8 cellular contexts compared by ENCODE assay signal in the genomic region with DNA sequence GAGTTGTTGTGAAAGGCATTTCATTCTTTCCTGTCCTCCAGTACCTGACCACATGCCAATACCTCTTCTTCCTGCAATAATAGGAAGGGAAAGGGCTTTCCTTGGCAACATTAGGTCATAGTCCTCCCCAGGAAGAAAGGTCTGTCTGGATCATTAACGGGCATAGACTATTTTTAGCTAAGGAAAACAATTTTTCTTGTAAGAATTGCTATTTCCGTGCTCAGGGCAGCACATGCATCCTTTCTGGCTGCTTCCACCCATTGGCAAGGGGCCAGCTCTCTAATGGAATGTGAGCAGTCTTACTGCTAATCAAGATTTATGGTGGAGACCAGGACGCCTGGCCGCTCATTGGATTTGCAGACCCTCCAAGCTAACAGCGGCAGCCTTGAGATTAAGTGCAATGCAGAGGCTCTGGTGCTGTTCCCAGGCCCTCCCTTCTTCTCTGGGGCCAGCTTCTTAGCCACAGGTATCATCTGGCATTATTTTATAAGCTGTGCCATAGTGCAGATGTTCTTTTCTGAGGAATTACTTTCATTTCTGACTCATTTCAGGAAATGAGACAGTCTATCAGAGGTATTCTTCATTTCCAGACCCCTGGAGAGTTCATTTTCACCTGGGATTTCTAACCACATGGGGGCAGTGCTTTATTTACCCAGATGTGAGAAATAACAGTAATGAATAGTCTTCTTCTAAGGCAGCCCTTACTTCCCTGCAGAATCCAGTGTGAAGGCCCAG. TPM values are rescaled to one million over a fixed set of nuclear protein-coding genes. Genes with fewer than 3 reads are reported as not detected.
DNase-seq lines count a peak whose midpoint lies in the region; ATAC-seq, FAIRE-seq and TF ChIP-seq lines count a peak whose summit lies in the region.

No MANE protein-coding gene starts in this region.

- POLR2A ChIA-PET in CD4-positive, alpha-beta T cell (lab: Charles Lee), result no interaction called here

- intact Hi-C loops in CD4-positive, alpha-beta T cell (cut with DNase I, micrococcal nuclease), result no loop called here

- H3K36me3 Mint-ChIP-seq in CD4-positive, alpha-beta T cell (ENCODE audit: low read depth), result peaks cover 10% of the 10 kb centered on the region

- H3K36me3 ChIP-seq in subcutaneous abdominal adipose tissue (ENCODE audit: control insufficient read depth in 5 of 5, insufficient read depth in 5 of 5, low read length in 5 of 5), result no peaks in the 10 kb centered on the region

- H3K4me1 ChIP-seq in subcutaneous abdominal adipose tissue (ENCODE audit: control insufficient read depth in 5 of 5, insufficient read depth in 5 of 5, low read length in 5 of 5), result peaks cover 7 to 59% (median 48%) of the 10 kb centered on the region in 5 donors

- FAIRE-seq in D721Med (lab: Jason Lieb, UNC) (no peak), H54 (lab: Jason Lieb, UNC) (peak; percentile 94)

- CTCF ChIA-PET in CD4-positive, alpha-beta T cell (lab: Charles Lee), result interaction anchor here (0.7 kb wide), 1 partner anchor 70 kb away, joined by 3 read pairs; no protein-coding TSS in a partner anchor

- H3K9ac ChIP-seq in subcutaneous abdominal adipose tissue (ENCODE audit: low read length in 5 of 5), result peak overlapping the region in 3 of 5 donors; percentile 22 to 52 (median 32)

- no peak overlapping the region for H3K4me3 Mint-ChIP-seq in CD4-positive, alpha-beta T cell

- TF ChIP-seq POLR2A in H54 (IDR thresholded peaks at IDR 0.05; ENCODE audit: low read depth, low read length), result no peak

- H3K4me1 Mint-ChIP-seq in CD4-positive, alpha-beta T cell (ENCODE audit: low read depth), result peaks cover 30% of the 10 kb centered on the region

- H3K9me3 ChIP-seq in subcutaneous abdominal adipose tissue (ENCODE audit: control insufficient read depth in 5 of 5, low read length in 5 of 5), result no peaks in the 10 kb centered on the region
- no peaks in the 10 kb centered on the region for H3K9me3 ChIP-seq in CD4-positive, alpha-beta T cell (ENCODE audit: control insufficient read depth, low read length)

- peak overlapping the region; percentile 82 for H3K27ac ChIP-seq in subcutaneous abdominal adipose tissue (ENCODE audit: low read depth, low read length)
- no peak overlapping the region for H3K27ac ChIP-seq in CD4-positive, alpha-beta T cell (ENCODE audit: low read depth, low read length)

- DNase-seq in D721Med (ENCODE audit: insufficient read length, low spot score) (no peak), H54 (ENCODE audit: insufficient read length, low spot score) (peak; percentile 24), NCI-H1930 (lab: John Stamatoyannopoulos, UW) (peak; percentile 64 to 88), amniotic stem cell (lab: John Stamatoyannopoulos, UW) (peak; percentile 29), iPS-NIHi7 (ENCODE audit: extremely low spot score) (peak; percentile 33), middle frontal gyrus (ENCODE audit: extremely low spot score, low spot score) (no peak)
- no peak for DNase-seq in CD4-positive, alpha-beta T cell

- no peaks in the 10 kb centered on the region for H3K27me3 Mint-ChIP-seq in CD4-positive, alpha-beta T cell

- H3K4me3 ChIP-seq in subcutaneous abdominal adipose tissue (ENCODE audit: low read depth in 1 of 5, low read length in 5 of 5), result peak overlapping the region in 4 of 5 donors; percentile 9 to 44 (median 31)

- H3K27me3 ChIP-seq in subcutaneous abdominal adipose tissue (ENCODE audit: control insufficient read depth in 5 of 5, insufficient read depth in 4 of 5, low read length in 5 of 5), result no peaks in the 10 kb centered on the region
- H3K27me3 ChIP-seq in CD4-positive, alpha-beta T cell (ENCODE audit: control insufficient read depth, insufficient read depth, low read length), result no peaks in the 10 kb centered on the region

- peak; percentile 49 for TF ChIP-seq CTCF in D721Med (IDR thresholded peaks at IDR 0.05; ENCODE audit: insufficient read depth, missing control alignments)
- TF ChIP-seq CTCF in CD4-positive, alpha-beta T cell (IDR thresholded peaks at IDR 0.05), result no peak

- H3K27ac Mint-ChIP-seq in CD4-positive, alpha-beta T cell, result no peak overlapping the region

- no peak for ATAC-seq in CD4-positive, alpha-beta T cell (ENCODE audit: poor library complexity)

- H3K9me3 Mint-ChIP-seq in CD4-positive, alpha-beta T cell, result no peaks in the 10 kb centered on the region

RNA-seq across cellular contexts. Expression of gene ANO6, which starts 52.9 kb away (rescaled TPM):
- total RNA-seq in CD4-positive, alpha-beta T cell, result 10 to 100 TPM; 11.6 to 11.7 TPM

Comparison
In these comparisons a context has a peak if more than half of its experiments do, and no peak if none do; other contexts are left out.
1. DNase-seq: peak in H54 (single experiment), NCI-H1930 (2 of 2), amniotic stem cell (single experiment) and iPS-NIHi7 (single experiment); none in D721Med (single experiment), middle frontal gyrus (single experiment) and CD4-positive, alpha-beta T cell (0 of 10).